31 cellular contexts compared by ENCODE assay signal in genomic region chr18:75143851-75144250, GRCh38.
"Had no signal": no experiment of that assay in that cellular context is flagged by ENCODE, and none has a peak within 500 bp of the region (broad histone marks: within the 10 kb centered on the region; RNA-seq: fewer than 3 reads in every experiment).

No MANE protein-coding gene starts in this region.

- H3K27me3 Mint-ChIP-seq: activated CD4-positive, alpha-beta T cell treated with anti-CD3 and anti-CD28 coated beads for 36 hours; activated naive CD4-positive, alpha-beta T cell treated with anti-CD3 and anti-CD28 coated beads, Interleukin-2, amount 50 U/mL, for 24 hours; activated T-cell treated with anti-CD3 and anti-CD28 coated beads, Interleukin-2, amount 50 U/mL, for 24 hours had no signal

- H3K9me3 ChIP-seq: ascending aorta, SK-N-SH had no signal

- H3K4me3 Mint-ChIP-seq: activated CD4-positive, alpha-beta T cell treated with anti-CD3 and anti-CD28 coated beads for 36 hours; activated CD4-positive, alpha-beta T cell treated with anti-CD3 and anti-CD28 coated beads, Interleukin-2, amount 10 ng/mL, durations not matched to agents 7 days and 5 days; activated naive CD4-positive, alpha-beta T cell treated with anti-CD3 and anti-CD28 coated beads, Interleukin-2, amount 50 U/mL, for 24 hours; activated naive CD8-positive, alpha-beta T cell treated with anti-CD3 and anti-CD28 coated beads, Interleukin-2, amount 10 ng/mL, durations not matched to agents 7 days and 5 days; activated T-cell treated with anti-CD3 and anti-CD28 coated beads, Interleukin-2, amount 50 U/mL, for 24 hours; T-helper 1 cell treated with Interleukin-12 subunit alpha and Interleukin-12 subunit beta and Interleukin-4 antibody, amounts not matched to agents 30 μg/mL and 1 μg/mL, for 36 hours; T-helper 2 cell treated with Interferon-gamma antibody and Interleukin-4, amounts not matched to agents 5 μg/mL and 100 μg/mL, for 36 hours; WTC11 had no signal

- DNase-seq: activated CD4-positive, alpha-beta T cell treated with anti-CD3 and anti-CD28 coated beads for 36 hours; activated CD4-positive, alpha-beta T cell treated with anti-CD3 and anti-CD28 coated beads, Interleukin-2, amount 10 ng/mL, durations not matched to agents 7 days and 5 days; activated CD4-positive, alpha-beta T cell treated with anti-CD3 and anti-CD28 coated beads, Interleukin-2, amount 50 U/mL, for 48 hours; activated CD8-positive, alpha-beta memory T cell treated with anti-CD3 and anti-CD28 coated beads for 24 hours; activated gamma-delta T cell; activated naive CD4-positive, alpha-beta T cell treated with Interleukin-2 at 50 U/mL for 16 hours; activated naive CD8-positive, alpha-beta T cell treated with anti-CD3 and anti-CD28 coated beads, Interleukin-2, amount 10 ng/mL, durations not matched to agents 7 days and 5 days; activated T-cell treated with anti-CD3 and anti-CD28 coated beads, Interleukin-2, amount 50 U/mL, for 24 hours; amygdala; MM.1S; MV-4-11; NCI-H1092; NCI-H1436 treated with DMSO at 0.1 percent for 48 hours; NCI-H1694 treated with DMSO at 0.1 percent for 48 hours; NCI-H2029 treated with DMSO at 0.1 percent for 48 hours; NCI-H2171 treated with DMSO at 0.1 percent for 48 hours; NCI-H2227 treated with DMSO at 0.1 percent for 48 hours; NCI-H446 treated with DMSO at 0.1 percent for 48 hours; SHP77 treated with DMSO at 0.1 percent for 48 hours; SK-N-SH had no signal

- H3K27ac Mint-ChIP-seq: activated CD4-positive, alpha-beta T cell treated with anti-CD3 and anti-CD28 coated beads for 36 hours; activated CD4-positive, alpha-beta T cell treated with anti-CD3 and anti-CD28 coated beads, Interleukin-2, amount 10 ng/mL, durations not matched to agents 7 days and 5 days; activated naive CD4-positive, alpha-beta T cell treated with anti-CD3 and anti-CD28 coated beads, Interleukin-2, amount 50 U/mL, for 24 hours; activated naive CD8-positive, alpha-beta T cell treated with anti-CD3 and anti-CD28 coated beads, Interleukin-2, amount 10 ng/mL, durations not matched to agents 7 days and 5 days; activated T-cell treated with anti-CD3 and anti-CD28 coated beads, Interleukin-2, amount 50 U/mL, for 24 hours; activated T-helper 2 cell treated with anti-CD3 and anti-CD28 coated beads, Interferon-gamma antibody, Interleukin-2, Interleukin-4, amounts not matched to agents 10 μg/mL and 5 μg/mL and 100 μg/mL, durations not matched to agents 14 hours and 24 hours and 36 hours; T-helper 1 cell treated with Interleukin-12 subunit alpha and Interleukin-12 subunit beta and Interleukin-4 antibody, amounts not matched to agents 30 μg/mL and 1 μg/mL, for 36 hours; T-helper 2 cell treated with Interferon-gamma antibody and Interleukin-4, amounts not matched to agents 5 μg/mL and 100 μg/mL, for 36 hours; WTC11 had no signal

- H3K27me3 ChIP-seq: ascending aorta, cardiac muscle cell had no signal

- H3K4me3 ChIP-seq: ascending aorta, cardiac muscle cell, SJSA1 had no signal

- H3K4me1 Mint-ChIP-seq: activated CD4-positive, alpha-beta T cell treated with anti-CD3 and anti-CD28 coated beads for 36 hours; activated CD4-positive, alpha-beta T cell treated with anti-CD3 and anti-CD28 coated beads, Interleukin-2, amount 10 ng/mL, durations not matched to agents 7 days and 5 days; activated naive CD4-positive, alpha-beta T cell treated with anti-CD3 and anti-CD28 coated beads, Interleukin-2, amount 50 U/mL, for 24 hours; activated naive CD8-positive, alpha-beta T cell treated with anti-CD3 and anti-CD28 coated beads, Interleukin-2, amount 10 ng/mL, durations not matched to agents 7 days and 5 days; WTC11 had no signal

- H3K36me3 ChIP-seq: ascending aorta, cardiac muscle cell, SJSA1 had no signal

- H3K36me3 Mint-ChIP-seq: activated naive CD4-positive, alpha-beta T cell treated with anti-CD3 and anti-CD28 coated beads, Interleukin-2, amount 50 U/mL, for 24 hours; activated naive CD8-positive, alpha-beta T cell treated with anti-CD3 and anti-CD28 coated beads, Interleukin-2, amount 10 ng/mL, durations not matched to agents 7 days and 5 days had no signal

- H3K4me1 ChIP-seq: ascending aorta, SJSA1 had no signal

- ATAC-seq: activated CD4-positive, alpha-beta T cell treated with anti-CD3 and anti-CD28 coated beads for 36 hours; activated CD4-positive, CD25-positive, alpha-beta regulatory T cell treated with anti-CD3 and anti-CD28 coated beads, Interleukin-2, amount 50 U/mL, for 24 hours; Panc1; WTC11 had no signal

- H3K27ac ChIP-seq: ascending aorta, cardiac muscle cell, KMS-11, SJSA1 had no signal
